In the genomic region with DNA sequence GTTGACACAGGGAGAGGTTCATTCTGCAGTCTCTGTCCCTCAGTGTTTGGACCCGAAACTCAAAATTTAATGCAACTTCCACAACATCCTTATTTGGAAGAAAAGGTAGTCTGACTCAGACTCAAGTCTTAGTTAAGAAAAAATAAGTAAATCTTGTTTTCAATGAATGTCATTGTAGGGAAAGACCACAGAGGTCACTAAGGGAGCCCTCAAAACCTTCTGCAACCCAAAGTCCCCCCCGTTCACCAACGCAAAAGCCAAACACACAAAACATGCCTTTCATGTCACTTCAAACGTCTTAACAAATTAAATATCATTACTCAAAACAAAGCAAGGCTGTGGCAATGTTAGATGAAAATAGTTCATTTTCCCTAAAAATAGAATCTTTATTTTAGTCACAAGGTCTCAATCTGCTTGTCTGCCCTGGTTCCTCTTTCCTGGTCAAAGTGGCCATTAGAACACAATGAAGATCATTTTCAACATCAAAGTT, we compare ENCODE assay signal across 1 cellular context.
A peak's percentile ranks its signal among the peaks of the same experiment; 100 is the strongest.
TF ChIP-seq lines count a peak whose summit lies in the region.

No MANE protein-coding gene starts in this region.

TF ChIP-seq in HepG2, 621 proteins besides CTCF, POLR2A, EP300 and RAD21 (continues in another document):
- TF ChIP-seq, protein P1, sequence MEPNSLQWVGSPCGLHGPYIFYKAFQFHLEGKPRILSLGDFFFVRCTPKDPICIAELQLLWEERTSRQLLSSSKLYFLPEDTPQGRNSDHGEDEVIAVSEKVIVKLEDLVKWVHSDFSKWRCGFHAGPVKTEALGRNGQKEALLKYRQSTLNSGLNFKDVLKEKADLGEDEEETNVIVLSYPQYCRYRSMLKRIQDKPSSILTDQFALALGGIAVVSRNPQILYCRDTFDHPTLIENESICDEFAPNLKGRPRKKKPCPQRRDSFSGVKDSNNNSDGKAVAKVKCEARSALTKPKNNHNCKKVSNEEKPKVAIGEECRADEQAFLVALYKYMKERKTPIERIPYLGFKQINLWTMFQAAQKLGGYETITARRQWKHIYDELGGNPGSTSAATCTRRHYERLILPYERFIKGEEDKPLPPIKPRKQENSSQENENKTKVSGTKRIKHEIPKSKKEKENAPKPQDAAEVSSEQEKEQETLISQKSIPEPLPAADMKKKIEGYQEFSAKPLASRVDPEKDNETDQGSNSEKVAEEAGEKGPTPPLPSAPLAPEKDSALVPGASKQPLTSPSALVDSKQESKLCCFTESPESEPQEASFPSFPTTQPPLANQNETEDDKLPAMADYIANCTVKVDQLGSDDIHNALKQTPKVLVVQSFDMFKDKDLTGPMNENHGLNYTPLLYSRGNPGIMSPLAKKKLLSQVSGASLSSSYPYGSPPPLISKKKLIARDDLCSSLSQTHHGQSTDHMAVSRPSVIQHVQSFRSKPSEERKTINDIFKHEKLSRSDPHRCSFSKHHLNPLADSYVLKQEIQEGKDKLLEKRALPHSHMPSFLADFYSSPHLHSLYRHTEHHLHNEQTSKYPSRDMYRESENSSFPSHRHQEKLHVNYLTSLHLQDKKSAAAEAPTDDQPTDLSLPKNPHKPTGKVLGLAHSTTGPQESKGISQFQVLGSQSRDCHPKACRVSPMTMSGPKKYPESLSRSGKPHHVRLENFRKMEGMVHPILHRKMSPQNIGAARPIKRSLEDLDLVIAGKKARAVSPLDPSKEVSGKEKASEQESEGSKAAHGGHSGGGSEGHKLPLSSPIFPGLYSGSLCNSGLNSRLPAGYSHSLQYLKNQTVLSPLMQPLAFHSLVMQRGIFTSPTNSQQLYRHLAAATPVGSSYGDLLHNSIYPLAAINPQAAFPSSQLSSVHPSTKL (CRISPR knock-in tag; IDR thresholded peaks at IDR 0.05), result peak; percentile 55; the same call in 1 of the 2 replicates
- TF ChIP-seq RORA (CRISPR knock-in tag; IDR thresholded peaks at IDR 0.05) (no peak), ZFP41 (CRISPR knock-in tag; IDR thresholded peaks at IDR 0.05; ENCODE audit: borderline replicate concordance) (no peak), TAF1 (CRISPR knock-in tag; IDR thresholded peaks at IDR 0.05) (no peak), SOX5 (CRISPR knock-in tag; IDR thresholded peaks at IDR 0.05; ENCODE audit: borderline replicate concordance) (peak; percentile 53; the same call in 1 of the 2 replicates), NR2F2 (IDR thresholded peaks at IDR 0.05; ENCODE audit: borderline replicate concordance, low read depth) (peak; percentile 40; the same call in 1 of the 2 replicates), RXRB (CRISPR knock-in tag; IDR thresholded peaks at IDR 0.05; ENCODE audit: borderline replicate concordance) (peak; percentile 28; the same call in 1 of the 2 replicates), MYNN (CRISPR knock-in tag; IDR thresholded peaks at IDR 0.05; ENCODE audit: low read depth) (no peak), TCF7 (IDR thresholded peaks at IDR 0.05; ENCODE audit: low read depth) (peak; percentile 75), SRF (IDR thresholded peaks at IDR 0.05; ENCODE audit: low read depth, low read length) (0 out of 2 replicates have a peak, but pooled peaks have one; percentile 31), NCOA1 (CRISPR knock-in tag; IDR thresholded peaks at IDR 0.05) (no peak), SOX6 (IDR thresholded peaks at IDR 0.05) (no peak), SOX6 (CRISPR knock-in tag; IDR thresholded peaks at IDR 0.05) (peak; percentile 42; the same call in 1 of the 2 replicates), SOX13 (IDR thresholded peaks at IDR 0.05) (no peak), SOX13 (CRISPR knock-in tag; conservative IDR thresholded peaks at IDR 0.05 in 1 of 2, IDR thresholded peaks at IDR 0.05 in 1 of 2) (peak in 1 of 2 experiments; percentile 80; a peak in 2 of 4 replicates), NCOA2 (CRISPR knock-in tag; IDR thresholded peaks at IDR 0.05) (peak; percentile 63; the same call in 1 of the 2 replicates), NR2F6 (IDR thresholded peaks at IDR 0.05) (peak; percentile 66), NR2F6 (CRISPR knock-in tag; IDR thresholded peaks at IDR 0.05) (peak; percentile 38; the same call in 1 of the 2 replicates), MEF2D (CRISPR knock-in tag; IDR thresholded peaks at IDR 0.05) (0 out of 2 replicates have a peak, but pooled peaks have one; percentile 30), FOSL2 (CRISPR knock-in tag; IDR thresholded peaks at IDR 0.05) (peak; percentile 56; the same call in 1 of the 2 replicates), MED1 (CRISPR knock-in tag; IDR thresholded peaks at IDR 0.05) (0 out of 2 replicates have a peak, but pooled peaks have one; percentile 34), NFKBIZ (CRISPR knock-in tag; IDR thresholded peaks at IDR 0.05) (no peak), ISL2 (CRISPR knock-in tag; IDR thresholded peaks at IDR 0.05) (0 out of 2 replicates have a peak, but pooled peaks have one; percentile 15)
- TF ChIP-seq, protein P2, sequence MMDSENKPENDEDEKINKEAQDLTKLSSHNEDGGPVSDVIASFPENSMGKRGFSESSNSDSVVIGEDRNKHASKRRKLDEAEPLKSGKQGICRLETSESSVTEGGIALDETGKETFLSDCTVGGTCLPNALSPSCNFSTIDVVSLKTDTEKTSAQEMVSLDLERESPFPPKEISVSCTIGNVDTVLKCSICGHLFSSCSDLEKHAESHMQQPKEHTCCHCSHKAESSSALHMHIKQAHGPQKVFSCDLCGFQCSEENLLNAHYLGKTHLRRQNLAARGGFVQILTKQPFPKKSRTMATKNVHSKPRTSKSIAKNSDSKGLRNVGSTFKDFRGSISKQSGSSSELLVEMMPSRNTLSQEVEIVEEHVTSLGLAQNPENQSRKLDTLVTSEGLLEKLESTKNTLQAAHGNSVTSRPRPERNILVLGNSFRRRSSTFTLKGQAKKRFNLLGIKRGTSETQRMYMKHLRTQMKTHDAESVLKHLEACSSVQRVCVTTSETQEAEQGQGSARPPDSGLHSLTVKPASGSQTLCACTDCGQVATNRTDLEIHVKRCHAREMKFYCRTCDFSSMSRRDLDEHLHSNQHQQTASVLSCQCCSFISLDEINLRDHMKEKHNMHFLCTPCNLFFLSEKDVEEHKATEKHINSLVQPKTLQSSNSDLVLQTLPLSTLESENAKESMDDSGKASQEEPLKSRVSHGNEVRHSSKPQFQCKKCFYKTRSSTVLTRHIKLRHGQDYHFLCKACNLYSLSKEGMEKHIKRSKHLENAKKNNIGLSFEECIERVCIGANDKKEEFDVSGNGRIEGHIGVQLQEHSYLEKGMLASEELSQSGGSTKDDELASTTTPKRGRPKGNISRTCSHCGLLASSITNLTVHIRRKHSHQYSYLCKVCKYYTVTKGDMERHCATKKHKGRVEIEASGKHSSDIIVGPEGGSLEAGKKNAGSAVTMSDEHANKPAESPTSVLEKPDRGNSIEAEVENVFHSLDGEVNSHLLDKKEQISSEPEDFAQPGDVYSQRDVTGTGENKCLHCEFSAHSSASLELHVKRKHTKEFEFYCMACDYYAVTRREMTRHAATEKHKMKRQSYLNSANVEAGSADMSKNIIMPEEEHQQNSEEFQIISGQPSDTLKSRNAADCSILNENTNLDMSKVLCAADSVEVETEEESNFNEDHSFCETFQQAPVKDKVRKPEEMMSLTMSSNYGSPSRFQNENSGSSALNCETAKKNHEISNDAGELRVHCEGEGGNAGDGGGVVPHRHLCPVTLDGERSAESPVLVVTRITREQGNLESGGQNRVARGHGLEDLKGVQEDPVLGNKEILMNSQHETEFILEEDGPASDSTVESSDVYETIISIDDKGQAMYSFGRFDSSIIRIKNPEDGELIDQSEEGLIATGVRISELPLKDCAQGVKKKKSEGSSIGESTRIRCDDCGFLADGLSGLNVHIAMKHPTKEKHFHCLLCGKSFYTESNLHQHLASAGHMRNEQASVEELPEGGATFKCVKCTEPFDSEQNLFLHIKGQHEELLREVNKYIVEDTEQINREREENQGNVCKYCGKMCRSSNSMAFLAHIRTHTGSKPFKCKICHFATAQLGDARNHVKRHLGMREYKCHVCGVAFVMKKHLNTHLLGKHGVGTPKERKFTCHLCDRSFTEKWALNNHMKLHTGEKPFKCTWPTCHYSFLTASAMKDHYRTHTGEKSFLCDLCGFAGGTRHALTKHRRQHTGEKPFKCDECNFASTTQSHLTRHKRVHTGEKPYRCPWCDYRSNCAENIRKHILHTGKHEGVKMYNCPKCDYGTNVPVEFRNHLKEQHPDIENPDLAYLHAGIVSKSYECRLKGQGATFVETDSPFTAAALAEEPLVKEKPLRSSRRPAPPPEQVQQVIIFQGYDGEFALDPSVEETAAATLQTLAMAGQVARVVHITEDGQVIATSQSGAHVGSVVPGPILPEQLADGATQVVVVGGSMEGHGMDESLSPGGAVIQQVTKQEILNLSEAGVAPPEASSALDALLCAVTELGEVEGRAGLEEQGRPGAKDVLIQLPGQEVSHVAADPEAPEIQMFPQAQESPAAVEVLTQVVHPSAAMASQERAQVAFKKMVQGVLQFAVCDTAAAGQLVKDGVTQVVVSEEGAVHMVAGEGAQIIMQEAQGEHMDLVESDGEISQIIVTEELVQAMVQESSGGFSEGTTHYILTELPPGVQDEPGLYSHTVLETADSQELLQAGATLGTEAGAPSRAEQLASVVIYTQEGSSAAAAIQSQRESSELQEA (CRISPR knock-in tag; IDR thresholded peaks at IDR 0.05; ENCODE audit: not compliant biosample characterization), result no peak
- TF ChIP-seq, protein P3, sequence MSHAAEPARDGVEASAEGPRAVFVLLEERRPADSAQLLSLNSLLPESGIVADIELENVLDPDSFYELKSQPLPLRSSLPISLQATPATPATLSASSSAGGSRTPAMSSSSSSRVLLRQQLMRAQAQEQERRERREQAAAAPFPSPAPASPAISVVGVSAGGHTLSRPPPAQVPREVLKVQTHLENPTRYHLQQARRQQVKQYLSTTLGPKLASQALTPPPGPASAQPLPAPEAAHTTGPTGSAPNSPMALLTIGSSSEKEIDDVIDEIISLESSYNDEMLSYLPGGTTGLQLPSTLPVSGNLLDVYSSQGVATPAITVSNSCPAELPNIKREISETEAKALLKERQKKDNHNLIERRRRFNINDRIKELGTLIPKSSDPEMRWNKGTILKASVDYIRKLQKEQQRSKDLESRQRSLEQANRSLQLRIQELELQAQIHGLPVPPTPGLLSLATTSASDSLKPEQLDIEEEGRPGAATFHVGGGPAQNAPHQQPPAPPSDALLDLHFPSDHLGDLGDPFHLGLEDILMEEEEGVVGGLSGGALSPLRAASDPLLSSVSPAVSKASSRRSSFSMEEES (CRISPR knock-in tag; IDR thresholded peaks at IDR 0.05), result peak; percentile 40; the same call in 1 of the 2 replicates
- TF ChIP-seq, protein P4, sequence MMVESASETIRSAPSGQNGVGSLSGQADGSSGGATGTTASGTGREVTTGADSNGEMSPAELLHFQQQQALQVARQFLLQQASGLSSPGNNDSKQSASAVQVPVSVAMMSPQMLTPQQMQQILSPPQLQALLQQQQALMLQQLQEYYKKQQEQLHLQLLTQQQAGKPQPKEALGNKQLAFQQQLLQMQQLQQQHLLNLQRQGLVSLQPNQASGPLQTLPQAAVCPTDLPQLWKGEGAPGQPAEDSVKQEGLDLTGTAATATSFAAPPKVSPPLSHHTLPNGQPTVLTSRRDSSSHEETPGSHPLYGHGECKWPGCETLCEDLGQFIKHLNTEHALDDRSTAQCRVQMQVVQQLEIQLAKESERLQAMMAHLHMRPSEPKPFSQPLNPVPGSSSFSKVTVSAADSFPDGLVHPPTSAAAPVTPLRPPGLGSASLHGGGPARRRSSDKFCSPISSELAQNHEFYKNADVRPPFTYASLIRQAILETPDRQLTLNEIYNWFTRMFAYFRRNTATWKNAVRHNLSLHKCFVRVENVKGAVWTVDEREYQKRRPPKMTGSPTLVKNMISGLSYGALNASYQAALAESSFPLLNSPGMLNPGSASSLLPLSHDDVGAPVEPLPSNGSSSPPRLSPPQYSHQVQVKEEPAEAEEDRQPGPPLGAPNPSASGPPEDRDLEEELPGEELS (CRISPR knock-in tag; IDR thresholded peaks at IDR 0.05), result 0 out of 2 replicates have a peak, but pooled peaks have one; percentile 14
- TF ChIP-seq, protein P5, sequence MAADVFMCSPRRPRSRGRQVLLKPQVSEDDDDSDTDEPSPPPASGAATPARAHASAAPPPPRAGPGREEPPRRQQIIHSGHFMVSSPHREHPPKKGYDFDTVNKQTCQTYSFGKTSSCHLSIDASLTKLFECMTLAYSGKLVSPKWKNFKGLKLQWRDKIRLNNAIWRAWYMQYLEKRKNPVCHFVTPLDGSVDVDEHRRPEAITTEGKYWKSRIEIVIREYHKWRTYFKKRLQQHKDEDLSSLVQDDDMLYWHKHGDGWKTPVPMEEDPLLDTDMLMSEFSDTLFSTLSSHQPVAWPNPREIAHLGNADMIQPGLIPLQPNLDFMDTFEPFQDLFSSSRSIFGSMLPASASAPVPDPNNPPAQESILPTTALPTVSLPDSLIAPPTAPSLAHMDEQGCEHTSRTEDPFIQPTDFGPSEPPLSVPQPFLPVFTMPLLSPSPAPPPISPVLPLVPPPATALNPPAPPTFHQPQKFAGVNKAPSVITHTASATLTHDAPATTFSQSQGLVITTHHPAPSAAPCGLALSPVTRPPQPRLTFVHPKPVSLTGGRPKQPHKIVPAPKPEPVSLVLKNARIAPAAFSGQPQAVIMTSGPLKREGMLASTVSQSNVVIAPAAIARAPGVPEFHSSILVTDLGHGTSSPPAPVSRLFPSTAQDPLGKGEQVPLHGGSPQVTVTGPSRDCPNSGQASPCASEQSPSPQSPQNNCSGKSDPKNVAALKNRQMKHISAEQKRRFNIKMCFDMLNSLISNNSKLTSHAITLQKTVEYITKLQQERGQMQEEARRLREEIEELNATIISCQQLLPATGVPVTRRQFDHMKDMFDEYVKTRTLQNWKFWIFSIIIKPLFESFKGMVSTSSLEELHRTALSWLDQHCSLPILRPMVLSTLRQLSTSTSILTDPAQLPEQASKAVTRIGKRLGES (CRISPR knock-in tag; IDR thresholded peaks at IDR 0.05; ENCODE audit: borderline replicate concordance), result no peak
- TF ChIP-seq, protein P6, sequence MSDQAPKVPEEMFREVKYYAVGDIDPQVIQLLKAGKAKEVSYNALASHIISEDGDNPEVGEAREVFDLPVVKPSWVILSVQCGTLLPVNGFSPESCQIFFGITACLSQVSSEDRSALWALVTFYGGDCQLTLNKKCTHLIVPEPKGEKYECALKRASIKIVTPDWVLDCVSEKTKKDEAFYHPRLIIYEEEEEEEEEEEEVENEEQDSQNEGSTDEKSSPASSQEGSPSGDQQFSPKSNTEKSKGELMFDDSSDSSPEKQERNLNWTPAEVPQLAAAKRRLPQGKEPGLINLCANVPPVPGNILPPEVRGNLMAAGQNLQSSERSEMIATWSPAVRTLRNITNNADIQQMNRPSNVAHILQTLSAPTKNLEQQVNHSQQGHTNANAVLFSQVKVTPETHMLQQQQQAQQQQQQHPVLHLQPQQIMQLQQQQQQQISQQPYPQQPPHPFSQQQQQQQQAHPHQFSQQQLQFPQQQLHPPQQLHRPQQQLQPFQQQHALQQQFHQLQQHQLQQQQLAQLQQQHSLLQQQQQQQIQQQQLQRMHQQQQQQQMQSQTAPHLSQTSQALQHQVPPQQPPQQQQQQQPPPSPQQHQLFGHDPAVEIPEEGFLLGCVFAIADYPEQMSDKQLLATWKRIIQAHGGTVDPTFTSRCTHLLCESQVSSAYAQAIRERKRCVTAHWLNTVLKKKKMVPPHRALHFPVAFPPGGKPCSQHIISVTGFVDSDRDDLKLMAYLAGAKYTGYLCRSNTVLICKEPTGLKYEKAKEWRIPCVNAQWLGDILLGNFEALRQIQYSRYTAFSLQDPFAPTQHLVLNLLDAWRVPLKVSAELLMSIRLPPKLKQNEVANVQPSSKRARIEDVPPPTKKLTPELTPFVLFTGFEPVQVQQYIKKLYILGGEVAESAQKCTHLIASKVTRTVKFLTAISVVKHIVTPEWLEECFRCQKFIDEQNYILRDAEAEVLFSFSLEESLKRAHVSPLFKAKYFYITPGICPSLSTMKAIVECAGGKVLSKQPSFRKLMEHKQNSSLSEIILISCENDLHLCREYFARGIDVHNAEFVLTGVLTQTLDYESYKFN (CRISPR knock-in tag; conservative IDR thresholded peaks at IDR 0.05), result peak; percentile 32; the same call in 1 of the 2 replicates
- TF ChIP-seq, protein P7, sequence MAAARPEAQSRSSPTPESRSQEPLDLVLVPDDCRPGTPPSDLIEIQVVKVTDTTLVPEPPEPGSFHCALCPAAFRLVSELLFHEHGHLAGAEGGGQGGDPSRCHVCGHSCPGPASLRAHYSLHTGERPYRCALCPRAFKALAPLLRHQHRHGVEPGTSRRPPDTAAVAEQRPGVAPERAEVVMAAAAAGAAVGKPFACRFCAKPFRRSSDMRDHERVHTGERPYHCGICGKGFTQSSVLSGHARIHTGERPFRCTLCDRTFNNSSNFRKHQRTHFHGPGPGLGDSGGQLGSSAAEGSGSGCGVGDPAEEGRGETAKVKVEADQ (CRISPR knock-in tag; IDR thresholded peaks at IDR 0.05; ENCODE audit: borderline replicate concordance), result no peak
